In the genomic region with DNA sequence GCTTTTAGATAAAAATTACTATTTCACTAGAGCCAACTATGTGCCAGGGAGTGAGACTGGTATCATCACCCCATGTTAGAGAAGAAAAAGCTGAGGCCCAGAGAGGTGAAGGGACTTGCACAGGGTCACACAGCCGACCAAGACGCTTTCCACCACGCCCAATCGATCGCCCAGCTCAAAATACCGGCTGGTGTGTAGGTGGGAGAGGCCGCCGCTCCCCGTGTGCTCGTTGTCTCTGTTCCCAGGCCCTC, we compare ENCODE assay signal across 7 cellular contexts. TPM values are rescaled to one million over a fixed set of nuclear protein-coding genes. Genes with fewer than 3 reads are reported as not detected.
DNase-seq lines count a peak whose midpoint lies in the region; ATAC-seq and TF ChIP-seq lines count a peak whose summit lies in the region.

No MANE protein-coding gene starts in this region.

- H3K9me3 ChIP-seq in iPS-18c (ENCODE audit: control insufficient read depth, insufficient read depth, low read length) (no peaks in the 10 kb centered on the region), stomach (no peaks in the 10 kb centered on the region)

- ATAC-seq in GM19023 (IDR thresholded peaks at IDR 0.05; ENCODE audit: unreplicated experiment) (no peak), HG03571 (IDR thresholded peaks at IDR 0.05; ENCODE audit: unreplicated experiment) (no peak), HG03196 (IDR thresholded peaks at IDR 0.05; ENCODE audit: unreplicated experiment) (no peak)

- TF ChIP-seq CTCF in stomach (IDR thresholded peaks at IDR 0.05), result no peak

- peaks cover 0 to 5% (median 0%) of the 10 kb centered on the region in 4 donors for H3K36me3 ChIP-seq in stomach

- H3K36me3 Mint-ChIP-seq in activated naive CD8-positive, alpha-beta T cell treated with anti-CD3 and anti-CD28 coated beads for 36 hours, result peaks cover 12% of the 10 kb centered on the region

- H3K9me3 Mint-ChIP-seq in activated naive CD8-positive, alpha-beta T cell treated with anti-CD3 and anti-CD28 coated beads for 36 hours, result peaks cover 7% of the 10 kb centered on the region

- WGBS in stomach, 5 donors, result 2 to 5% (median 4%) methylated on average over 10 of the region's 10 CpGs

- DNase-seq in Jurkat, Clone E6-1 (ENCODE audit: low read depth, low spot score), result no peak
- no peak for DNase-seq in activated naive CD8-positive, alpha-beta T cell treated with anti-CD3 and anti-CD28 coated beads for 36 hours
- DNase-seq in stomach, result no peak

- TF ChIP-seq POLR2A in stomach (IDR thresholded peaks at IDR 0.05), result no peak

- H3K4me1 Mint-ChIP-seq in activated naive CD8-positive, alpha-beta T cell treated with anti-CD3 and anti-CD28 coated beads for 36 hours, result peaks cover 36% of the 10 kb centered on the region

- H3K27me3 Mint-ChIP-seq in activated naive CD8-positive, alpha-beta T cell treated with anti-CD3 and anti-CD28 coated beads for 36 hours, result peaks cover 4% of the 10 kb centered on the region

- TF ChIP-seq EP300 in stomach (IDR thresholded peaks at IDR 0.05), result no peak

- H3K27ac Mint-ChIP-seq in activated naive CD8-positive, alpha-beta T cell treated with anti-CD3 and anti-CD28 coated beads for 36 hours, result peak overlapping the region; percentile 88

- H3K4me3 Mint-ChIP-seq in activated naive CD8-positive, alpha-beta T cell treated with anti-CD3 and anti-CD28 coated beads for 36 hours, result peak overlapping the region; percentile 89

- H3K4me3 ChIP-seq in Jurkat, Clone E6-1 (ENCODE audit: low read length), result peak overlapping the region; percentile 64
- H3K4me3 ChIP-seq in iPS-18c (ENCODE audit: insufficient read depth, low read depth, low read length), result peak overlapping the region; percentile 64
- peak overlapping the region; percentile 86 to 99 (median 98) for H3K4me3 ChIP-seq in stomach

- intact Hi-C loops in stomach (cut with DNase I; ENCODE audit: low total_unique reads), result no loop called here

- H3K27me3 ChIP-seq in stomach, result peaks cover 0 to 10% (median 0%) of the 10 kb centered on the region in 3 donors

- peak overlapping the region; percentile 72 to 84 (median 81) for H3K27ac ChIP-seq in stomach

- peaks cover 16 to 31% (median 25%) of the 10 kb centered on the region in 4 donors for H3K4me1 ChIP-seq in stomach

RNA-seq across cellular contexts. Expression of gene SNPH, which starts 0.3 kb away (rescaled TPM):
- polyA plus RNA-seq in Jurkat, Clone E6-1 (2012; ENCODE audit: insufficient read depth, insufficient read length), result 3.5 TPM
- 1 to 10 TPM; 3.2 to 3.6 TPM for total RNA-seq in activated naive CD8-positive, alpha-beta T cell treated with anti-CD3 and anti-CD28 coated beads for 36 hours
- total RNA-seq in stomach, result 10 to 100 TPM in 1 of 5 donors, 1 to 10 TPM in 4; 1.8 to 15.6 (median 8.0) TPM
- 1 to 10 TPM; 1.8 to 4.2 (median 3.6) TPM for polyA plus RNA-seq in stomach

RNA-seq across cellular contexts. Expression of gene RAD21L1, which starts 40.0 kb away (rescaled TPM):
- not detected for polyA plus RNA-seq in Jurkat, Clone E6-1 (2012; ENCODE audit: insufficient read depth, insufficient read length)
- total RNA-seq in activated naive CD8-positive, alpha-beta T cell treated with anti-CD3 and anti-CD28 coated beads for 36 hours, result not detected
- not detected for total RNA-seq in stomach
- not detected for polyA plus RNA-seq in stomach
